Comparison of ENCODE assay signal across 15 cellular contexts in the genomic region with DNA sequence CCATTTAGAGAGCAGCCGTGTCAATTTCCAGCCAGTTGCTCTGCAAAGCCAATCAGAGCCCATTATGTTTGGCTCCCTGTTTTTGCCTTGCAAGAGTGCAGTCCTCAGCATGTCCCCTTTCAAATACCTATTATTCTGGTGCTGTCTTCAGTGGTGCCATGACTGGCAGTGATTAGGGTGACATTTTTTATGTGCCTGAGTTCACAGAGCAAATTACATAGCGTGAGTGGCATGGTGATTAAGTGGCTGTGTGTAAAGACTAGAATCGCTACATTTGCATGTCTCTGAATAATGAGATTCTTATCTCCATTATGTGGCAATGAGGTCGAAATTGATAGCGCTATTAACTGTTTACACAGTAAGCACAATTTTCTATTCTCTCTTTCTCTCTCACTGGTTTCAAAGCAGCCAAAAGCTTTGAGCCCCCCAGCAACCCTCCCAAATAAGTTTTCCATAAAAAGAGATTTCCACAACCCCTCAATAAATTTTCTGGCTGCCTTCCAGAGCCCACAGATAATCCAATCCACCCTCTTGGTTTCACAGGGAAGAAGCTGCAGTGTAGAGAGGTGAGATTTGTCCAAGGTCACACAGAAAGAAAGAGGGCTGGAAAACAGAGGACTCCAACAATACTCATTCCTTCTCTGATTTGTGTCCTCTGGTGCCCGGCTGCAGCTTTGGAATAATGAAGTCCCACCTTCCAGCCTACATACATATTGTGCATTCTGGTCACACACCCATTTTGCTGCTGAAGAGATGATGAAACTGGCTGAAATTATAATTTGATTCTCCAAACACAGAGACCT. TPM values are rescaled to one million over a fixed set of nuclear protein-coding genes. Genes with fewer than 3 reads are reported as not detected.
A peak's percentile ranks its signal among the peaks of the same experiment; 100 is the strongest.
DNase-seq lines count a peak whose midpoint lies in the region; ATAC-seq and TF ChIP-seq lines count a peak whose summit lies in the region.
"Had no signal": no experiment of that assay in that cellular context is flagged by ENCODE, and none has a peak within 500 bp of the region (broad histone marks: within the 10 kb centered on the region; RNA-seq: fewer than 3 reads in every experiment).

No MANE protein-coding gene starts in this region.

- no peak overlapping the region for H3K27ac ChIP-seq in GM23248
- H3K27ac ChIP-seq in left ventricle myocardium inferior (replicated peaks) = no peak overlapping the region
- H3K27ac ChIP-seq: C4-2B, esophagus muscularis mucosa, RWPE1 had no signal

- intact Hi-C loops in left ventricle myocardium inferior (cut with micrococcal nuclease) = no loop called here

- H3K36me3 ChIP-seq in GM23248 (ENCODE audit: low read depth) (no peaks in the 10 kb centered on the region), left ventricle myocardium inferior (no peaks in the 10 kb centered on the region)
- H3K36me3 ChIP-seq: esophagus muscularis mucosa had no signal

- H3K27ac Mint-ChIP-seq in mesothelial cell of epicardium = peak overlapping the region; percentile 60
- H3K27ac Mint-ChIP-seq: activated CD8-positive, alpha-beta T cell treated with anti-CD3 and anti-CD28 coated beads, Interleukin-2, amount 10 ng/mL, durations not matched to agents 7 days and 5 days; natural killer cell had no signal

- peak overlapping the region; percentile 41; the same call in 1 of the 2 replicates for H2AFZ ChIP-seq in GM23248

- H3K36me3 Mint-ChIP-seq in mesothelial cell of epicardium = no peaks in the 10 kb centered on the region
- H3K36me3 Mint-ChIP-seq: natural killer cell had no signal

- no peaks in the 10 kb centered on the region for H4K20me1 ChIP-seq in GM23248 (ENCODE audit: insufficient read depth)

- no peak overlapping the region for H3K4me2 ChIP-seq in GM23248 (ENCODE audit: unreplicated experiment)

- no peak overlapping the region for H3K4me3 Mint-ChIP-seq in mesothelial cell of epicardium
- H3K4me3 Mint-ChIP-seq: activated CD8-positive, alpha-beta T cell treated with anti-CD3 and anti-CD28 coated beads, Interleukin-2, amount 10 ng/mL, durations not matched to agents 7 days and 5 days; central memory CD8-positive, alpha-beta T cell; natural killer cell had no signal

- no peak for TF ChIP-seq CTCF in mesothelial cell of epicardium (IDR thresholded peaks at IDR 0.05; ENCODE audit: unreplicated experiment)
- no peak for TF ChIP-seq CTCF in left ventricle myocardium inferior (IDR thresholded peaks at IDR 0.05; ENCODE audit: borderline replicate concordance)

- in situ Hi-C loops in GM23248 (cut with MboI) = no loop called here

- H3K4me1 ChIP-seq in GM23248 (ENCODE audit: insufficient read depth) = peaks cover 26% of the 10 kb centered on the region
- peaks cover 19% of the 10 kb centered on the region for H3K4me1 ChIP-seq in left ventricle myocardium inferior

- H3K4me1 Mint-ChIP-seq in mesothelial cell of epicardium = peaks cover 36% of the 10 kb centered on the region
- H3K4me1 Mint-ChIP-seq: central memory CD8-positive, alpha-beta T cell; natural killer cell had no signal

- 0 out of 2 replicates have a peak, but pooled peaks cover 2% of the 10 kb centered on the region for H3F3A ChIP-seq in GM23248 (ENCODE audit: insufficient read depth)

- WGBS in GM23248 (ENCODE audit: low coverage in 1 of 2, low lambda C conversion rate in 2 of 2, missing lambda C conversion rate in 2 of 2), 2 experiments = 84 to 85% methylated on average over 6 of the region's 6 CpGs

- H3K79me2 ChIP-seq in GM23248 (ENCODE audit: insufficient read depth) = no peaks in the 10 kb centered on the region

- H3K27me3 Mint-ChIP-seq in mesothelial cell of epicardium (ENCODE audit: low read depth) = no peaks in the 10 kb centered on the region
- H3K27me3 Mint-ChIP-seq: central memory CD8-positive, alpha-beta T cell had no signal

- H3K27me3 ChIP-seq in GM23248 (replicated peaks; ENCODE audit: insufficient read depth) (no peaks in the 10 kb centered on the region), left ventricle myocardium inferior (ENCODE audit: low read depth) (no peaks in the 10 kb centered on the region)
- H3K27me3 ChIP-seq: esophagus muscularis mucosa had no signal

- H3K9ac ChIP-seq in GM23248 = no peak overlapping the region

- DNase-seq in GM23248 = peak; percentile 20
- peak; percentile 99 for DNase-seq in NCI-H1105 treated with DMSO at 0.1 percent for 48 hours (lab: John Stamatoyannopoulos, UW)
- DNase-seq in NCI-H82 treated with DMSO at 0.1 percent for 48 hours (lab: John Stamatoyannopoulos, UW; ENCODE audit: unreplicated experiment) = peak; percentile 83
- DNase-seq in mesothelial cell of epicardium (ENCODE audit: low spot score in 2 of 2, unreplicated experiment in 2 of 2) = no peak
- DNase-seq in NK-92 treated with Interleukin-12 subunit alpha and Interleukin-12 subunit beta, amount 100 ng/mL, for 24 hours (lab: John Stamatoyannopoulos, UW) = no peak
- no peak for DNase-seq in left ventricle myocardium inferior
- DNase-seq: activated CD8-positive, alpha-beta T cell treated with anti-CD3 and anti-CD28 coated beads, Interleukin-2, amount 10 ng/mL, durations not matched to agents 7 days and 5 days; GDM1; natural killer cell; NCI-H187 had no signal

- no peak for ATAC-seq in GM19467 (IDR thresholded peaks at IDR 0.05; ENCODE audit: unreplicated experiment)
- ATAC-seq: activated CD8-positive, alpha-beta T cell treated with anti-CD3 and anti-CD28 coated beads, Interleukin-2, amount 10 ng/mL, durations not matched to agents 7 days and 5 days; natural killer cell had no signal

- H3K9me3 ChIP-seq in GM23248 (ENCODE audit: low read depth) (no peaks in the 10 kb centered on the region), left ventricle myocardium inferior (replicated peaks) (no peaks in the 10 kb centered on the region)
- H3K9me3 ChIP-seq: esophagus muscularis mucosa had no signal

- no peaks in the 10 kb centered on the region for H3K9me2 ChIP-seq in GM23248 (ENCODE audit: insufficient read depth)

- no peaks in the 10 kb centered on the region for H3K9me3 Mint-ChIP-seq in mesothelial cell of epicardium
- H3K9me3 Mint-ChIP-seq: central memory CD8-positive, alpha-beta T cell; natural killer cell had no signal

- H3K4me3 ChIP-seq in GM23248 = no peak overlapping the region
- no peak overlapping the region for H3K4me3 ChIP-seq in left ventricle myocardium inferior
- H3K4me3 ChIP-seq: esophagus muscularis mucosa had no signal

RNA-seq across cellular contexts. Expression of gene NUDT4, which starts 58.8 kb away (rescaled TPM):
- 42.9 and 47.8 TPM in 2 replicates for total RNA-seq in GM23248 (2014; rRNA removed; shearing (Covaris generic))
- polyA plus RNA-seq in GM23248 (2016; fragmentation: Nextera tagmentation; extraction: Ambion mirVana) = 36.7 and 37.2 TPM in 2 replicates
- total RNA-seq in mesothelial cell of epicardium = 41.0 to 48.0 TPM (median 44.4 TPM) in 3 replicates
- 283 TPM for total RNA-seq in left ventricle myocardium inferior

Comparison
In these comparisons a context has a peak if more than half of its experiments do, and no peak if none do; other contexts are left out.
1. DNase-seq: peak in GM23248 (single experiment), NCI-H1105 treated with DMSO at 0.1 percent for 48 hours (single experiment) and NCI-H82 treated with DMSO at 0.1 percent for 48 hours (single experiment); none in mesothelial cell of epicardium (0 of 2), NK-92 treated with Interleukin-12 subunit alpha and Interleukin-12 subunit beta, amount 100 ng/mL, for 24 hours (single experiment) and left ventricle myocardium inferior (single experiment).